In the genomic region with DNA sequence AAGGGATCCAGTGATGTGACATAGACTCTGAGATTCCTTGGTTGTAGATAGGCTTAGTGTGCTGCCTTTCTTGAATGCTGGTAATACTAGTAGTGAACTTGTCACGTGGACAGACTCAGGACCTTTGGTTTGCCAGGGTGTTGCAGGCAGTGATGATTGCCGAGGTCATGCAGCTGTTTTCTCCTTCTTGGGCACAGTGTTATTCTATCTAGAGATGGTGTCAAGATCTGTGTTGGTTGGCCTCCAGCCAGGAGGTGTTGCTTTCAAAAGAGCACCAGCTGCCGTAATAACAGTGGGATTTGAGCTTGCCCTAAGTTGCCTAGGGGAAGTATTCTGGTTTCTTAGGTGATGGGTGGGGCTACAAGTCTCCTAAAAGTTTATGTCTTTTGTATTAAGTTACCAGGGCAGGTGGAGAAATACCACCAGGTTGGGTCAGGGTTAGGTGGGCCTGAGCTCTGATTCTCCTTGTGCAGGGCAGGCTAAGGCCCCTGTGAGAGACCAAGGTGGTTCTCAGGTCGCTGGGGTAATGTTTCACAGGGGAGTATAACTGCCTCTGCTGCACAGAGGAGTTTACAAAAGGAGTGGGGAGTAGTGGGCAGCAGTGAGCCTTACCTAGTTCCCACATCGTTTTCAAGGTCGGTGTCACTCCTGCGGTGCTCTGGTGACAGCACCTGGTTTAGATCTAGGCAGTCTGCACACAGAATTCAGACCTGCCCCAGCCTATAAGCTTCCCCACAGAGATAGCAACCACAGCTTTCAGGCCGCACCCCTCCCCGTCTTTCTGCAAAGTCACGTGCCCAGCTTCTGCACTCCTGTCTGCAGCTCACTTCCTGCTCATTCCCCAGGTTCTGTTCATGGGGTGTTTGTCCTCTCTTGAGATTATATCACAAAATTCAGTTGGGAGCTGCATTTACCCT, we compare ENCODE assay signal across 9 cellular contexts.
A peak's percentile ranks its signal among the peaks of the same experiment; 100 is the strongest.
DNase-seq lines count a peak whose midpoint lies in the region; ATAC-seq and TF ChIP-seq lines count a peak whose summit lies in the region.
"Had no signal": no experiment of that assay in that cellular context is flagged by ENCODE, and none has a peak within 500 bp of the region (broad histone marks: within the 10 kb centered on the region; RNA-seq: fewer than 3 reads in every experiment).

No MANE protein-coding gene starts in this region.

- peak overlapping the region; percentile 57 for H2AFZ ChIP-seq in KMS-11 (ENCODE audit: low read depth)

- peak overlapping the region; percentile 17; the same call in 1 of the 2 replicates for H3K9ac ChIP-seq in KMS-11

- H4K20me1 ChIP-seq in KMS-11 (ENCODE audit: insufficient read depth): no peaks in the 10 kb centered on the region

- H3K4me2 ChIP-seq in KMS-11: peak overlapping the region; percentile 62

- H3K27ac ChIP-seq in KMS-11: peak overlapping the region; percentile 75
- no peak overlapping the region for H3K27ac ChIP-seq in foreskin keratinocyte
- H3K27ac ChIP-seq: C4-2B had no signal

- H3K4me3 ChIP-seq in KMS-11 (IDR thresholded peaks at IDR 0.05; ENCODE audit: insufficient read depth, low read depth, low read length): no peak overlapping the region

- H3K27me3 ChIP-seq in KMS-11 (ENCODE audit: insufficient read depth, low read depth) (no peaks in the 10 kb centered on the region), foreskin keratinocyte (peaks cover 3% of the 10 kb centered on the region)

- DNase-seq in A172 (ENCODE audit: low spot score): peak; percentile 2
- peak; percentile 74 for DNase-seq in activated CD8-positive, alpha-beta memory T cell treated with anti-CD3 and anti-CD28 coated beads for 24 hours
- DNase-seq in islet precursor cell: peak; percentile 54
- peak; percentile 33 to 37 for DNase-seq in stimulated activated CD8-positive, alpha-beta memory T cell treated with anti-CD3 and anti-CD28 coated beads, Interleukin-4, amount 100 ng/mL, for 4 hours (ENCODE audit: low read depth in 2 of 2, low spot score in 1 of 2)
- no peak for DNase-seq in foreskin keratinocyte
- no peak for DNase-seq in kidney glomerular epithelial cell (lab: John Stamatoyannopoulos, UW)

- peaks cover 52% of the 10 kb centered on the region for H3K4me1 ChIP-seq in KMS-11 (ENCODE audit: low read depth, poor library complexity, severe bottlenecking)
- no peaks in the 10 kb centered on the region for H3K4me1 ChIP-seq in foreskin keratinocyte

- ATAC-seq in foreskin keratinocyte (no peak), HG02571 (IDR thresholded peaks at IDR 0.05; ENCODE audit: unreplicated experiment) (no peak)

- TF ChIP-seq CTCF in KMS-11 (conservative IDR thresholded peaks at IDR 0.05; ENCODE audit: low read depth, low read length): no peak
- no peak for TF ChIP-seq CTCF in foreskin keratinocyte (conservative IDR thresholded peaks at IDR 0.05)

- no peaks in the 10 kb centered on the region for H3K36me3 ChIP-seq in KMS-11 (ENCODE audit: insufficient read depth)

- H3K79me2 ChIP-seq in KMS-11 (ENCODE audit: insufficient read depth, low read depth): no peaks in the 10 kb centered on the region

Comparison
In these comparisons a context has a peak if more than half of its experiments do, and no peak if none do; other contexts are left out.
1. DNase-seq: peak in A172 (single experiment), activated CD8-positive, alpha-beta memory T cell treated with anti-CD3 and anti-CD28 coated beads for 24 hours (single experiment), islet precursor cell (single experiment) and stimulated activated CD8-positive, alpha-beta memory T cell treated with anti-CD3 and anti-CD28 coated beads, Interleukin-4, amount 100 ng/mL, for 4 hours (2 of 2); none in foreskin keratinocyte (0 of 2) and kidney glomerular epithelial cell (single experiment).